1 cellular context compared by ENCODE assay signal in genomic region chr11:2298795-2299747, GRCh38.
TF ChIP-seq lines count a peak whose summit lies in the region.

No MANE protein-coding gene starts in this region.

TF ChIP-seq in IMR-90, 13 proteins besides CTCF, POLR2A, EP300 and RAD21:
- TF ChIP-seq ELK1 (IDR thresholded peaks at IDR 0.05; ENCODE audit: borderline replicate concordance, low read depth, low read length) (no peak), MAZ (IDR thresholded peaks at IDR 0.05; ENCODE audit: borderline replicate concordance, low read depth, low read length) (no peak), FOS (IDR thresholded peaks at IDR 0.05; ENCODE audit: low read depth, low read length) (no peak), CEBPB (IDR thresholded peaks at IDR 0.05; ENCODE audit: low read depth, low read length) (no peak), MAFK (IDR thresholded peaks at IDR 0.05; ENCODE audit: low read depth, low read length) (no peak), BHLHE40 (IDR thresholded peaks at IDR 0.05; ENCODE audit: low read depth, low read length) (no peak)
